In genomic region chr1:188295157-188295556, GRCh38 we compare ENCODE assay signal across 21 cellular contexts.
"Had no signal": no experiment of that assay in that cellular context is flagged by ENCODE, and none has a peak within 500 bp of the region (broad histone marks: within the 10 kb centered on the region; RNA-seq: fewer than 3 reads in every experiment).

No MANE protein-coding gene starts in this region.

- H3K27ac ChIP-seq: adrenal gland, hepatocyte, left ventricle myocardium inferior, ovary, psoas muscle, sigmoid colon, stomach, upper lobe of right lung had no signal

- H3K4me3 ChIP-seq: adrenal gland, hepatocyte, left ventricle myocardium inferior, ovary, psoas muscle, sigmoid colon, stomach, upper lobe of right lung had no signal

- H3K79me2 ChIP-seq: hepatocyte had no signal

- H3K27me3 ChIP-seq: adrenal gland, hepatocyte, ovary, sigmoid colon, stomach, upper lobe of right lung had no signal

- H3K9me3 ChIP-seq: adrenal gland, ovary, psoas muscle, sigmoid colon, upper lobe of right lung had no signal

- DNase-seq: activated CD4-positive, alpha-beta T cell treated with anti-CD3 and anti-CD28 coated beads, Interleukin-2, amount 50 U/mL, for 48 hours; activated gamma-delta T cell treated with Interleukin-2 at 50 U/mL for 16 hours; activated T-cell treated with anti-CD3 and anti-CD28 coated beads for 4 hours; adrenal gland; effector memory CD4-positive, alpha-beta T cell; left ventricle myocardium inferior; mammary epithelial cell; ovary; psoas muscle; sigmoid colon; stimulated activated CD4-positive, alpha-beta T cell treated with anti-CD3 and anti-CD28 coated beads, Interleukin-4, amount 100 ng/mL, for 24 hours; stomach; SW 1271; T-helper 2 cell; upper lobe of right lung had no signal

- H3K4me1 ChIP-seq: adrenal gland, left ventricle myocardium inferior, psoas muscle, sigmoid colon, stomach, upper lobe of right lung had no signal

- H3K4me2 ChIP-seq: hepatocyte had no signal

- ATAC-seq: activated naive CD4-positive, alpha-beta T cell treated with anti-CD3 and anti-CD28 coated beads, Interleukin-2, amount 50 U/mL, for 72 hours; psoas muscle; stimulated activated effector memory CD8-positive, alpha-beta T cell treated with anti-CD3 and anti-CD28 coated beads, Interleukin-12 subunit alpha, Interleukin-12 subunit beta, amount 100 ng/mL, for 72 hours; upper lobe of right lung had no signal

- FAIRE-seq: astrocyte, bronchial epithelial cell, islet of Langerhans had no signal

- H3K36me3 ChIP-seq: adrenal gland, left ventricle myocardium inferior, ovary, sigmoid colon, stomach, upper lobe of right lung had no signal

- H2AFZ ChIP-seq: hepatocyte had no signal
